ENCODE assay signal across 1 cellular context in the genomic region with DNA sequence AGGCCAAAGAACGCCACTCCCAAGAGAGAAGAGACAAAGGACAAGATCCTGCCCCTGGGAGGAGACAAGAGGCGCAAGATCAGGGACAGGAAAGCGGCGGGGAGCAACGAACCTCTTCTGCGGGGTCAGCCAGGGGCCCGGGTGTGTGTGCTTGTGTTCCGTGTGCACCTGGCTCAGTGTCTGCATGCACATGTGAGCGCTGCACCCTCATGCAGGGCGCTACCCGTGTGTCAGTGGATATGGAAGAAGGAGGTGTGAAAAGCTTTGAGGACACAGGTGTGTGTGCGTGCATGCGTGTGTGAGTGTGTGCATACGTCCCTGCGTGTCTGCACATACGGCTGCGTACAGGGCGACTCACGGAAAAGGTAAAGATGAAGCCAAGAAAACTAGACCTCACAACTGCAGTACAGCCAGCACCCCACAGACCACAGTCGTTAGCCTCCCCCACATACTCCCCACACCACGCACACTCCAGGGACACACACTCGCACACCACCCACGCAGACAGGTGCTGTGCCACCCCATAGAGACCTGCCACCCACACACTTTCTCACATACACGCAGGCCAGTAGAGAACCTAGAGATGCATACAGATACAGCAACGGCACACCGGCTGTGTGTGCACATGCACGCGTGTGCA.
TF ChIP-seq lines count a peak whose summit lies in the region.

No MANE protein-coding gene starts in this region.

TF ChIP-seq in K562, 482 proteins besides CTCF, POLR2A, EP300 and RAD21:
- no peak for TF ChIP-seq CHD7 (IDR thresholded peaks at IDR 0.05; ENCODE audit: low read depth, low read length)
- TF ChIP-seq ZBTB34 (CRISPR knock-in tag; IDR thresholded peaks at IDR 0.05): no peak
- TF ChIP-seq ZNF695 (CRISPR knock-in tag; IDR thresholded peaks at IDR 0.05): no peak
- TF ChIP-seq EGR1 (conservative IDR thresholded peaks at IDR 0.05): 0 out of 2 replicates have a peak, but pooled peaks have one; percentile 21
TF ChIP-seq in K562: peak in this region for 1.
